Comparison of ENCODE assay signal across 20 cellular contexts in the genomic region with DNA sequence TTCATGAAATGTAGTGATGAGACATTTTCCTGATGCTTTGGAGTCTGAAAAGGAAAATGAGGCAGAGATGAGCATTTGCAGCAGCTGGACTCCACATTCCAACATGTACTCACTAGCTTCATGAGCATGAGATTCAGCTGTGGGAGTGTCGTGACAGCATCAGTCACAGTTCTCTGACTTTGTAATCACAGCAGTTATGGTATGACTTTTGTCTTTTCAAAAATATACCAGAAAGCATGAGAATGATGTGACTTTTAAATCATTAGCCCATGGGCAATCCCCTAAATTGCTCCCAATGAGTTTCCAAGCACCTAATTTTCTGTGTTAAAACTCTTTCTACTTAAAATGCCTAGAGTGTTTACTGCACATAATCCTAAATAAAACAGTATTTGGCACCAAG. TPM values are rescaled to one million over a fixed set of nuclear protein-coding genes. Genes with fewer than 3 reads are reported as not detected.
A peak's percentile ranks its signal among the peaks of the same experiment; 100 is the strongest.
DNase-seq lines count a peak whose midpoint lies in the region; ATAC-seq and TF ChIP-seq lines count a peak whose summit lies in the region.
"Had no signal": no experiment of that assay in that cellular context is flagged by ENCODE, and none has a peak within 500 bp of the region (broad histone marks: within the 10 kb centered on the region; RNA-seq: fewer than 3 reads in every experiment).

No MANE protein-coding gene starts in this region.

- H3K27ac ChIP-seq in prostate gland, result no peak overlapping the region
- H3K27ac ChIP-seq: cardiac muscle cell, heart left ventricle, upper lobe of left lung, VCaP had no signal

- ATAC-seq in GM19023 (IDR thresholded peaks at IDR 0.05; ENCODE audit: unreplicated experiment) (peak; percentile 51), HG02623 (IDR thresholded peaks at IDR 0.05; ENCODE audit: unreplicated experiment) (peak; percentile 49), HG03432 (IDR thresholded peaks at IDR 0.05; ENCODE audit: unreplicated experiment) (peak; percentile 60), SK-N-SH treated with all-trans-retinoic acid at 6 μM for 48 hours (no peak), HG02938 (IDR thresholded peaks at IDR 0.05; ENCODE audit: unreplicated experiment) (no peak)
- ATAC-seq: activated naive CD8-positive, alpha-beta T cell treated with anti-CD3 and anti-CD28 coated beads, Interleukin-2, amount 50 U/mL, for 24 hours; heart left ventricle; natural killer cell had no signal

- H3K4me1 ChIP-seq in prostate gland (replicated peaks), result no peaks in the 10 kb centered on the region
- H3K4me1 ChIP-seq: heart left ventricle, upper lobe of left lung had no signal

- no peak for TF ChIP-seq POLR2A in prostate gland (IDR thresholded peaks at IDR 0.05)

- DNase-seq in GM12865 (ENCODE audit: low read depth), result peak; percentile 76
- no peak for DNase-seq in prostate gland (ENCODE audit: low spot score)
- no peak for DNase-seq in AG08395 (ENCODE audit: low spot score)
- DNase-seq: activated naive CD8-positive, alpha-beta T cell treated with anti-CD3 and anti-CD28 coated beads, Interleukin-2, amount 50 U/mL, for 24 hours; CD4-positive, CD25-positive, alpha-beta regulatory T cell; DMS79; effector CD8-positive, alpha-beta T cell; GOT3; heart left ventricle; natural killer cell; NCI-H1436 treated with DMSO at 0.1 percent for 48 hours; stimulated activated CD4-positive, alpha-beta T cell treated with anti-CD3 and anti-CD28 coated beads, Interleukin-12 subunit alpha, Interleukin-12 subunit beta, amount 100 ng/mL, for 4 hours; upper lobe of left lung had no signal

- 75% methylated on average over 1 of the region's 1 CpG for WGBS in prostate gland

- no peaks in the 10 kb centered on the region for H3K36me3 ChIP-seq in prostate gland
- H3K36me3 ChIP-seq: cardiac muscle cell, heart left ventricle, upper lobe of left lung had no signal

- no peaks in the 10 kb centered on the region for H3K27me3 ChIP-seq in prostate gland (replicated peaks; ENCODE audit: insufficient read depth)
- H3K27me3 ChIP-seq: cardiac muscle cell, upper lobe of left lung had no signal

- TF ChIP-seq CTCF in GM12865 (IDR thresholded peaks at IDR 0.05; ENCODE audit: insufficient read depth, low read depth, low read length, missing control alignments), result no peak
- TF ChIP-seq CTCF in prostate gland (IDR thresholded peaks at IDR 0.05), result no peak

- H3K4me3 ChIP-seq in GM12865 (ENCODE audit: low read depth, low read length) (no peak overlapping the region), prostate gland (no peak overlapping the region)
- H3K4me3 ChIP-seq: cardiac muscle cell, heart left ventricle, upper lobe of left lung had no signal

- no peaks in the 10 kb centered on the region for H3K9me3 ChIP-seq in prostate gland
- H3K9me3 ChIP-seq: heart left ventricle, upper lobe of left lung had no signal

- intact Hi-C loops in prostate gland (cut with DNase I), result no loop called here

TF ChIP-seq in SK-N-SH treated with all-trans-retinoic acid at 6 μM for 48 hours, 23 proteins besides CTCF, POLR2A, EP300 and RAD21:
- TF ChIP-seq, protein P1, sequence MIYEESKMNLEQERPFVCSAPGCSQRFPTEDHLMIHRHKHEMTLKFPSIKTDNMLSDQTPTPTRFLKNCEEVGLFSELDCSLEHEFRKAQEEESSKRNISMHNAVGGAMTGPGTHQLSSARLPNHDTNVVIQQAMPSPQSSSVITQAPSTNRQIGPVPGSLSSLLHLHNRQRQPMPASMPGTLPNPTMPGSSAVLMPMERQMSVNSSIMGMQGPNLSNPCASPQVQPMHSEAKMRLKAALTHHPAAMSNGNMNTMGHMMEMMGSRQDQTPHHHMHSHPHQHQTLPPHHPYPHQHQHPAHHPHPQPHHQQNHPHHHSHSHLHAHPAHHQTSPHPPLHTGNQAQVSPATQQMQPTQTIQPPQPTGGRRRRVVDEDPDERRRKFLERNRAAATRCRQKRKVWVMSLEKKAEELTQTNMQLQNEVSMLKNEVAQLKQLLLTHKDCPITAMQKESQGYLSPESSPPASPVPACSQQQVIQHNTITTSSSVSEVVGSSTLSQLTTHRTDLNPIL (CRISPR knock-in tag; IDR thresholded peaks at IDR 0.05; ENCODE audit: low read depth), result no peak
- TF ChIP-seq, protein P2, sequence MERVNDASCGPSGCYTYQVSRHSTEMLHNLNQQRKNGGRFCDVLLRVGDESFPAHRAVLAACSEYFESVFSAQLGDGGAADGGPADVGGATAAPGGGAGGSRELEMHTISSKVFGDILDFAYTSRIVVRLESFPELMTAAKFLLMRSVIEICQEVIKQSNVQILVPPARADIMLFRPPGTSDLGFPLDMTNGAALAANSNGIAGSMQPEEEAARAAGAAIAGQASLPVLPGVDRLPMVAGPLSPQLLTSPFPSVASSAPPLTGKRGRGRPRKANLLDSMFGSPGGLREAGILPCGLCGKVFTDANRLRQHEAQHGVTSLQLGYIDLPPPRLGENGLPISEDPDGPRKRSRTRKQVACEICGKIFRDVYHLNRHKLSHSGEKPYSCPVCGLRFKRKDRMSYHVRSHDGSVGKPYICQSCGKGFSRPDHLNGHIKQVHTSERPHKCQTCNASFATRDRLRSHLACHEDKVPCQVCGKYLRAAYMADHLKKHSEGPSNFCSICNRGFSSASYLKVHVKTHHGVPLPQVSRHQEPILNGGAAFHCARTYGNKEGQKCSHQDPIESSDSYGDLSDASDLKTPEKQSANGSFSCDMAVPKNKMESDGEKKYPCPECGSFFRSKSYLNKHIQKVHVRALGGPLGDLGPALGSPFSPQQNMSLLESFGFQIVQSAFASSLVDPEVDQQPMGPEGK (CRISPR knock-in tag; IDR thresholded peaks at IDR 0.05; ENCODE audit: borderline replicate concordance), result no peak
- TF ChIP-seq PPARA (CRISPR knock-in tag; IDR thresholded peaks at IDR 0.05; ENCODE audit: borderline replicate concordance), result no peak
- TF ChIP-seq ZC3H10 (CRISPR knock-in tag; IDR thresholded peaks at IDR 0.05), result no peak
- no peak for TF ChIP-seq SNAI2 (CRISPR knock-in tag; IDR thresholded peaks at IDR 0.05)
- TF ChIP-seq RARB (CRISPR knock-in tag; IDR thresholded peaks at IDR 0.05), result no peak
- no peak for TF ChIP-seq ARNTL (CRISPR knock-in tag; IDR thresholded peaks at IDR 0.05; ENCODE audit: borderline replicate concordance, low read depth)
- no peak for TF ChIP-seq TCF4 (CRISPR knock-in tag; IDR thresholded peaks at IDR 0.05; ENCODE audit: borderline replicate concordance)

RNA-seq across cellular contexts. Expression of a gene that starts 18.2 kb away (rescaled TPM):
- 10 to 100 TPM; 13.4 to 34.8 TPM for total RNA-seq in prostate gland

Comparison
In these comparisons a context has a peak if more than half of its experiments do, and no peak if none do; other contexts are left out.
1. ATAC-seq: peak in GM19023 (single experiment), HG02623 (single experiment) and HG03432 (single experiment); none in SK-N-SH treated with all-trans-retinoic acid at 6 μM for 48 hours (single experiment) and HG02938 (single experiment).